Comparison of ENCODE assay signal across 23 cellular contexts in the genomic region with DNA sequence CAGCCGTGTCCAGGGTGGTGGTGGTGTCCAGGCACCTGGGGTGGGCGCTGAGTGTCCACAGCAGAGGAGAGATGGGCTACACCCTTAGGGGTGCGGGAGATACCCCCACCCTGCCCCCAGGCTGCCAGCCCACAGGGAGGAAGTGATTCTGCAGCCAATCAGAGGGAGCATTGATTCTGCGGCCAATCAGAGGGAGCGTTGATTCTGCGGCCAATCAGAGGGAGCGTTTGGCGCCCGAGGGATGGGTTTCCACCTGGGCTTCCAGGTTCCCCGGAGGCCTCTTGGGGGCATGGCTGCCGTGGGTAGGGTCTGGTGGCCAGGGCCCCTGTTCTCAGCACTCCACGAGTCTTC.
"Had no signal": no experiment of that assay in that cellular context is flagged by ENCODE, and none has a peak within 500 bp of the region (broad histone marks: within the 10 kb centered on the region; RNA-seq: fewer than 3 reads in every experiment).

No MANE protein-coding gene starts in this region.

- DNase-seq: activated CD4-positive, alpha-beta T cell treated with anti-CD3 and anti-CD28 coated beads, Interleukin-2, amount 10 ng/mL, durations not matched to agents 7 days and 5 days; activated CD8-positive, alpha-beta memory T cell treated with anti-CD3 and anti-CD28 coated beads, Interleukin-2, amount 10 ng/mL, durations not matched to agents 7 days and 5 days; activated CD8-positive, alpha-beta T cell treated with anti-CD3 and anti-CD28 coated beads for 36 hours; activated effector memory CD4-positive, alpha-beta T cell treated with anti-CD3 and anti-CD28 coated beads, Interleukin-2, amount 50 U/mL, for 16 hours; activated naive CD4-positive, alpha-beta T cell treated with anti-CD3 and anti-CD28 coated beads, Interleukin-2, amount 10 ng/mL, durations not matched to agents 7 days and 5 days; activated T-cell treated with anti-CD3 and anti-CD28 coated beads for 4 hours; anterior cingulate cortex; body of pancreas; heart left ventricle; lower lobe of right lung; naive thymus-derived CD4-positive, alpha-beta T cell; posterior cingulate gyrus; stimulated activated CD4-positive, alpha-beta T cell treated with anti-CD3 and anti-CD28 coated beads, Interleukin-15, amount 100 ng/mL, for 24 hours; stimulated activated CD4-positive, alpha-beta T cell treated with anti-CD3 and anti-CD28 coated beads, Interleukin-2, amount 100 ng/mL, for 48 hours; stimulated activated CD8-positive, alpha-beta memory T cell treated with anti-CD3 and anti-CD28 coated beads, Interleukin-4, amount 100 ng/mL, for 48 hours; stimulated activated naive CD8-positive, alpha-beta T cell treated with anti-CD3 and anti-CD28 coated beads, Interleukin-15, Interleukin-2, amounts not matched to agents 100 U/mL and 50 U/mL, for 24 hours; T-helper 17 cell; upper lobe of right lung had no signal

- H3K9me3 ChIP-seq: body of pancreas, gastroesophageal sphincter, heart left ventricle, lower lobe of right lung, upper lobe of right lung had no signal

- H3K36me3 ChIP-seq: cardiac muscle cell, gastroesophageal sphincter, heart left ventricle, lower lobe of right lung, upper lobe of right lung had no signal

- H3K4me1 ChIP-seq: body of pancreas, gastroesophageal sphincter, heart left ventricle, lower lobe of right lung, upper lobe of right lung had no signal

- FAIRE-seq: keratinocyte had no signal

- H3K27me3 ChIP-seq: body of pancreas, cardiac muscle cell, upper lobe of right lung had no signal

- H3K4me3 ChIP-seq: body of pancreas, cardiac muscle cell, gastroesophageal sphincter, heart left ventricle, lower lobe of right lung, smooth muscle cell, upper lobe of right lung had no signal

- ATAC-seq: activated CD8-positive, alpha-beta memory T cell treated with anti-CD3 and anti-CD28 coated beads, Interleukin-2, amount 10 ng/mL, durations not matched to agents 7 days and 5 days; activated CD8-positive, alpha-beta T cell treated with anti-CD3 and anti-CD28 coated beads for 36 hours; body of pancreas; gastroesophageal sphincter; naive thymus-derived CD4-positive, alpha-beta T cell; stimulated activated naive CD8-positive, alpha-beta T cell treated with anti-CD3 and anti-CD28 coated beads, Interleukin-15, Interleukin-2, amounts not matched to agents 100 U/mL and 50 U/mL, for 24 hours had no signal

- H3K27ac ChIP-seq: body of pancreas, cardiac muscle cell, epithelial cell of prostate, gastroesophageal sphincter, heart left ventricle, lower lobe of right lung, upper lobe of right lung had no signal

- H3K4me2 ChIP-seq: smooth muscle cell had no signal
